1 cellular context compared by ENCODE assay signal in genomic region chr12:124992874-124993567, GRCh38.
TF ChIP-seq lines count a peak whose summit lies in the region.

No MANE protein-coding gene starts in this region.

TF ChIP-seq in HepG2, 621 proteins besides CTCF, POLR2A, EP300 and RAD21 (continued from another document and continues in another):
- TF ChIP-seq RERE (CRISPR knock-in tag; IDR thresholded peaks at IDR 0.05; ENCODE audit: low read depth), result 0 out of 2 replicates have a peak, but pooled peaks have one; percentile 34
- TF ChIP-seq ZNF281 (CRISPR knock-in tag; IDR thresholded peaks at IDR 0.05; ENCODE audit: borderline replicate concordance), result no peak
- TF ChIP-seq MEIS2 (CRISPR knock-in tag; IDR thresholded peaks at IDR 0.05), result no peak
- 0 out of 2 replicates have a peak, but pooled peaks have one; percentile 20 for TF ChIP-seq SNAPC5 (CRISPR knock-in tag; IDR thresholded peaks at IDR 0.05; ENCODE audit: borderline replicate concordance)
- TF ChIP-seq SYNCRIP (IDR thresholded peaks at IDR 0.05; ENCODE audit: insufficient read depth, low read depth, low read length), result no peak
- TF ChIP-seq ZNF329 (CRISPR knock-in tag; IDR thresholded peaks at IDR 0.05; ENCODE audit: low read depth), result no peak
- no peak for TF ChIP-seq HMG20B (CRISPR knock-in tag; conservative IDR thresholded peaks at IDR 0.05)
- no peak for TF ChIP-seq PRDM10 (CRISPR knock-in tag; IDR thresholded peaks at IDR 0.05; ENCODE audit: low read depth)
- no peak for TF ChIP-seq HNRNPL (IDR thresholded peaks at IDR 0.05; ENCODE audit: low read depth, low read length)
- no peak for TF ChIP-seq ZSCAN9 (CRISPR knock-in tag; IDR thresholded peaks at IDR 0.05; ENCODE audit: borderline replicate concordance)
- no peak for TF ChIP-seq ZFP1 (CRISPR knock-in tag; IDR thresholded peaks at IDR 0.05)
- TF ChIP-seq YY1 (IDR thresholded peaks at IDR 0.05; ENCODE audit: insufficient read depth, insufficient replicate concordance, low read depth, low read length), result peak; percentile 76
- peak; percentile 10; the same call in 1 of the 2 replicates for TF ChIP-seq ERF (CRISPR knock-in tag; IDR thresholded peaks at IDR 0.05)
- TF ChIP-seq ZBTB25 (CRISPR knock-in tag; IDR thresholded peaks at IDR 0.05), result peak; percentile 37; the same call in 1 of the 2 replicates
- TF ChIP-seq ZNF577 (CRISPR knock-in tag; IDR thresholded peaks at IDR 0.05; ENCODE audit: borderline replicate concordance, low read depth), result no peak
- TF ChIP-seq MED1 (CRISPR knock-in tag; IDR thresholded peaks at IDR 0.05), result 0 out of 2 replicates have a peak, but pooled peaks have one; percentile 30
- peak; percentile 61 for TF ChIP-seq ZNF629 (CRISPR knock-in tag; conservative IDR thresholded peaks at IDR 0.05)
- peak; percentile 52 for TF ChIP-seq IKZF5 (CRISPR knock-in tag; IDR thresholded peaks at IDR 0.05)
- peak; percentile 40; the same call in 1 of the 2 replicates for TF ChIP-seq KDM4B (CRISPR knock-in tag; IDR thresholded peaks at IDR 0.05)
- TF ChIP-seq ARID2 (CRISPR knock-in tag; IDR thresholded peaks at IDR 0.05; ENCODE audit: borderline replicate concordance), result no peak
- TF ChIP-seq TGIF2 (CRISPR knock-in tag; IDR thresholded peaks at IDR 0.05), result peak; percentile 49; the same call in 1 of the 2 replicates
- TF ChIP-seq PITX1 (CRISPR knock-in tag; IDR thresholded peaks at IDR 0.05), result peak; percentile 48; the same call in 1 of the 2 replicates
- TF ChIP-seq HES4 (CRISPR knock-in tag; IDR thresholded peaks at IDR 0.05; ENCODE audit: borderline replicate concordance), result no peak
- no peak for TF ChIP-seq CREB1 (IDR thresholded peaks at IDR 0.05)
- peak; percentile 58; the same call in 1 of the 2 replicates for TF ChIP-seq CREB1 (CRISPR knock-in tag; IDR thresholded peaks at IDR 0.05)
- TF ChIP-seq TFDP2 (CRISPR knock-in tag; IDR thresholded peaks at IDR 0.05), result peak; percentile 94
- peak; percentile 89 for TF ChIP-seq CHD4 (IDR thresholded peaks at IDR 0.05; ENCODE audit: borderline replicate concordance, low read length)
- no peak for TF ChIP-seq NR3C1 (CRISPR knock-in tag; IDR thresholded peaks at IDR 0.05)
- TF ChIP-seq ZNF574 (CRISPR knock-in tag; IDR thresholded peaks at IDR 0.05), result peak; percentile 52; the same call in 1 of the 2 replicates
- peak; percentile 39; the same call in 1 of the 2 replicates for TF ChIP-seq GABPA (IDR thresholded peaks at IDR 0.05; ENCODE audit: low read depth, low read length)
- TF ChIP-seq GABPA (CRISPR knock-in tag; IDR thresholded peaks at IDR 0.05; ENCODE audit: low read depth), result peak; percentile 81
- TF ChIP-seq ZNF747 (CRISPR knock-in tag; IDR thresholded peaks at IDR 0.05; ENCODE audit: borderline replicate concordance), result no peak
- TF ChIP-seq ZNF687 (CRISPR knock-in tag; IDR thresholded peaks at IDR 0.05), result peak; percentile 39; the same call in 1 of the 2 replicates
- peak; percentile 75 for TF ChIP-seq GATAD2A (CRISPR knock-in tag; IDR thresholded peaks at IDR 0.05)
